1 cellular context compared by ENCODE assay signal in the genomic region with DNA sequence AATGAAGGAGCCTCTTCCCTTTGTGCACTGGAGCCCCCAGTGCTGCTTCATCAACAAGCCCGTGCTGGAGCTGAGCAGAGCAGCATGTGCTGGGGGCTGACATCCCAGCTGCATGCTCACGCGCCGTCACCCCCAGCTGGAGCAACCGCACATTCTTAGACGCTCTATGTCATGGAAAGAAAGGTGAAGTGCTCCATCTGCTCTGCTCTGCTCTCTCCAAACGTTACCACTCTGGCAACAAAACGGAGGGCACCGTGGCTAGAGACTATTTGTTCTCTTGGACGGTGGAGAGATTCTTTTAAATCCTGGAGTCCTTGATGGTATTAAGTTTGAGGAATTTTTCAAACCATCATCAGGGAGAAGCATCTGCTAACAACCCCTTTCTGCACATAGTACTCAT.
TF ChIP-seq lines count a peak whose summit lies in the region.

No MANE protein-coding gene starts in this region.

TF ChIP-seq in IMR-90, 13 proteins besides CTCF, POLR2A, EP300 and RAD21 (continued from another document):
- TF ChIP-seq, protein P1, sequence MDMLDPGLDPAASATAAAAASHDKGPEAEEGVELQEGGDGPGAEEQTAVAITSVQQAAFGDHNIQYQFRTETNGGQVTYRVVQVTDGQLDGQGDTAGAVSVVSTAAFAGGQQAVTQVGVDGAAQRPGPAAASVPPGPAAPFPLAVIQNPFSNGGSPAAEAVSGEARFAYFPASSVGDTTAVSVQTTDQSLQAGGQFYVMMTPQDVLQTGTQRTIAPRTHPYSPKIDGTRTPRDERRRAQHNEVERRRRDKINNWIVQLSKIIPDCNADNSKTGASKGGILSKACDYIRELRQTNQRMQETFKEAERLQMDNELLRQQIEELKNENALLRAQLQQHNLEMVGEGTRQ (IDR thresholded peaks at IDR 0.05; ENCODE audit: low read depth, low read length): no peak
- TF ChIP-seq MXI1 (IDR thresholded peaks at IDR 0.05; ENCODE audit: borderline replicate concordance, low read depth, low read length) (peak; percentile 82; the same call in 1 of the 2 replicates), FOS (IDR thresholded peaks at IDR 0.05; ENCODE audit: low read depth, low read length) (0 out of 2 replicates have a peak, but pooled peaks have one; percentile 22), NFE2L2 (IDR thresholded peaks at IDR 0.05; ENCODE audit: low read depth, low read length) (peak; percentile 11; the same call in 1 of the 2 replicates)
- TF ChIP-seq, protein P2, sequence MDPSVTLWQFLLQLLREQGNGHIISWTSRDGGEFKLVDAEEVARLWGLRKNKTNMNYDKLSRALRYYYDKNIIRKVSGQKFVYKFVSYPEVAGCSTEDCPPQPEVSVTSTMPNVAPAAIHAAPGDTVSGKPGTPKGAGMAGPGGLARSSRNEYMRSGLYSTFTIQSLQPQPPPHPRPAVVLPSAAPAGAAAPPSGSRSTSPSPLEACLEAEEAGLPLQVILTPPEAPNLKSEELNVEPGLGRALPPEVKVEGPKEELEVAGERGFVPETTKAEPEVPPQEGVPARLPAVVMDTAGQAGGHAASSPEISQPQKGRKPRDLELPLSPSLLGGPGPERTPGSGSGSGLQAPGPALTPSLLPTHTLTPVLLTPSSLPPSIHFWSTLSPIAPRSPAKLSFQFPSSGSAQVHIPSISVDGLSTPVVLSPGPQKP (IDR thresholded peaks at IDR 0.05; ENCODE audit: borderline replicate concordance, low read depth, low read length): no peak
